ENCODE assay signal across 1 cellular context in genomic region chr1:28510350-28511223, GRCh38.
TF ChIP-seq lines count a peak whose summit lies in the region.

No MANE protein-coding gene starts in this region.

TF ChIP-seq in HepG2, 621 proteins besides CTCF, POLR2A, EP300 and RAD21 (continued from another document and continues in another):
- peak; percentile 41; the same call in 1 of the 2 replicates for TF ChIP-seq ZNF687 (CRISPR knock-in tag; IDR thresholded peaks at IDR 0.05)
- no peak for TF ChIP-seq ZNF263 (CRISPR knock-in tag; IDR thresholded peaks at IDR 0.05)
- peak; percentile 41; the same call in 1 of the 2 replicates for TF ChIP-seq DMAP1 (CRISPR knock-in tag; IDR thresholded peaks at IDR 0.05)
- 0 out of 2 replicates have a peak, but pooled peaks have one; percentile 9 for TF ChIP-seq ZNF564 (CRISPR knock-in tag; IDR thresholded peaks at IDR 0.05)
- TF ChIP-seq PAXIP1 (CRISPR knock-in tag; conservative IDR thresholded peaks at IDR 0.05) = no peak
- peak; percentile 15; the same call in 1 of the 2 replicates for TF ChIP-seq ZNF205 (CRISPR knock-in tag; IDR thresholded peaks at IDR 0.05)
- no peak for TF ChIP-seq ZNF607 (CRISPR knock-in tag; IDR thresholded peaks at IDR 0.05; ENCODE audit: borderline replicate concordance)
- no peak for TF ChIP-seq NPAS2 (CRISPR knock-in tag; IDR thresholded peaks at IDR 0.05; ENCODE audit: borderline replicate concordance)
- TF ChIP-seq ZNF12 (CRISPR knock-in tag; IDR thresholded peaks at IDR 0.05) = no peak
- TF ChIP-seq DPF2 (CRISPR knock-in tag; IDR thresholded peaks at IDR 0.05; ENCODE audit: borderline replicate concordance, low read depth) = no peak
- TF ChIP-seq ZNF761 (CRISPR knock-in tag; conservative IDR thresholded peaks at IDR 0.05) = 0 out of 2 replicates have a peak, but pooled peaks have one; percentile 43
- TF ChIP-seq MED13 (CRISPR knock-in tag; IDR thresholded peaks at IDR 0.05) = no peak
- no peak for TF ChIP-seq ZNF274 (CRISPR knock-in tag; IDR thresholded peaks at IDR 0.05)
- TF ChIP-seq HOXA3 (CRISPR knock-in tag; IDR thresholded peaks at IDR 0.05) = 0 out of 2 replicates have a peak, but pooled peaks have one; percentile 29
- TF ChIP-seq IRX3 (CRISPR knock-in tag; IDR thresholded peaks at IDR 0.05; ENCODE audit: borderline replicate concordance, low read depth) = no peak
- no peak for TF ChIP-seq ZNF18 (CRISPR knock-in tag; IDR thresholded peaks at IDR 0.05; ENCODE audit: insufficient replicate concordance)
- TF ChIP-seq HCFC1 (IDR thresholded peaks at IDR 0.05; ENCODE audit: low read depth, low read length) = no peak
- TF ChIP-seq ZNF792 (CRISPR knock-in tag; IDR thresholded peaks at IDR 0.05) = no peak
- TF ChIP-seq ZKSCAN8 (CRISPR knock-in tag; IDR thresholded peaks at IDR 0.05; ENCODE audit: borderline replicate concordance) = 0 out of 2 replicates have a peak, but pooled peaks have one; percentile 20
- 0 out of 2 replicates have a peak, but pooled peaks have one; percentile 8 for TF ChIP-seq ZNF780A (CRISPR knock-in tag; IDR thresholded peaks at IDR 0.05)
- peak; percentile 33 for TF ChIP-seq YEATS2 (CRISPR knock-in tag; IDR thresholded peaks at IDR 0.05; ENCODE audit: borderline replicate concordance)
- TF ChIP-seq ZNF431 (CRISPR knock-in tag; IDR thresholded peaks at IDR 0.05; ENCODE audit: borderline replicate concordance, low read depth) = 0 out of 2 replicates have a peak, but pooled peaks have one; percentile 76
- no peak for TF ChIP-seq SRSF1 (optimal IDR thresholded peaks at IDR 0.05; ENCODE audit: low read depth, low read length)
- TF ChIP-seq KAT7 (CRISPR knock-in tag; IDR thresholded peaks at IDR 0.05; ENCODE audit: borderline replicate concordance) = 0 out of 2 replicates have a peak, but pooled peaks have one; percentile 44
- TF ChIP-seq ZNF503 (CRISPR knock-in tag; IDR thresholded peaks at IDR 0.05) = no peak
- TF ChIP-seq ZNF275 (CRISPR knock-in tag; IDR thresholded peaks at IDR 0.05; ENCODE audit: borderline replicate concordance) = 0 out of 2 replicates have a peak, but pooled peaks have one; percentile 1
- TF ChIP-seq MED1 (CRISPR knock-in tag; IDR thresholded peaks at IDR 0.05) = peak; percentile 6; the same call in 1 of the 2 replicates
- TF ChIP-seq NFE2 (CRISPR knock-in tag; IDR thresholded peaks at IDR 0.05) = 0 out of 2 replicates have a peak, but pooled peaks have one; percentile 11
- TF ChIP-seq AFF4 (CRISPR knock-in tag; IDR thresholded peaks at IDR 0.05) = peak; percentile 72
- TF ChIP-seq ZNF629 (CRISPR knock-in tag; conservative IDR thresholded peaks at IDR 0.05) = 0 out of 2 replicates have a peak, but pooled peaks have one; percentile 14
- 0 out of 2 replicates have a peak, but pooled peaks have one; percentile 10 for TF ChIP-seq ZNF281 (CRISPR knock-in tag; IDR thresholded peaks at IDR 0.05; ENCODE audit: borderline replicate concordance)
- TF ChIP-seq CREBL2 (CRISPR knock-in tag; IDR thresholded peaks at IDR 0.05; ENCODE audit: borderline replicate concordance) = no peak; the same call in 1 of the 2 replicates
- TF ChIP-seq HNF4A (CRISPR knock-in tag; IDR thresholded peaks at IDR 0.05) = no peak
- peak; percentile 9 for TF ChIP-seq HNRNPK (IDR thresholded peaks at IDR 0.05; ENCODE audit: low read depth, low read length, poor library complexity, severe bottlenecking)
- TF ChIP-seq ZNF549 (CRISPR knock-in tag; IDR thresholded peaks at IDR 0.05) = no peak
- no peak for TF ChIP-seq REXO4 (CRISPR knock-in tag; IDR thresholded peaks at IDR 0.05; ENCODE audit: borderline replicate concordance)
- 0 out of 2 replicates have a peak, but pooled peaks have one; percentile 4 for TF ChIP-seq PPARG (CRISPR knock-in tag; conservative IDR thresholded peaks at IDR 0.05)
- peak; percentile 72; the same call in 1 of the 2 replicates for TF ChIP-seq SSRP1 (CRISPR knock-in tag; IDR thresholded peaks at IDR 0.05)
- no peak for TF ChIP-seq ZNF597 (CRISPR knock-in tag; IDR thresholded peaks at IDR 0.05)
